Comparison of ENCODE assay signal across 1 cellular context in genomic region chr10:47384148-47384921, GRCh38.
TF ChIP-seq lines count a peak whose summit lies in the region.

Gene ZNF488, minus strand, starts transcription at chr10:47384293. Its CDS starts 15,464 bp downstream, at chr10:47368829.

TF ChIP-seq in K562, 482 proteins besides CTCF, POLR2A, EP300 and RAD21 (continued from another document and continues in another):
- TF ChIP-seq ZNF512 (tag; IDR thresholded peaks at IDR 0.05) (peak; percentile 58; the same call in 1 of the 2 replicates), TEAD1 (CRISPR knock-in tag; IDR thresholded peaks at IDR 0.05) (no peak), BCOR (IDR thresholded peaks at IDR 0.05) (no peak), CBX3 (IDR thresholded peaks at IDR 0.05; ENCODE audit: borderline replicate concordance in 1 of 2, low read length in 2 of 2) (no peak), PCBP1 (IDR thresholded peaks at IDR 0.05; ENCODE audit: low read depth, low read length, poor library complexity, severe bottlenecking) (peak; percentile 24), SNAPC5 (CRISPR knock-in tag; IDR thresholded peaks at IDR 0.05) (no peak), MLX (CRISPR knock-in tag; conservative IDR thresholded peaks at IDR 0.05) (no peak), SREBF2 (CRISPR knock-in tag; IDR thresholded peaks at IDR 0.05) (no peak), NUFIP1 (IDR thresholded peaks at IDR 0.05; ENCODE audit: partially characterized antibody) (no peak), SMAD1 (IDR thresholded peaks at IDR 0.05; ENCODE audit: low read depth, low read length, partially characterized antibody) (no peak), GATAD2B (IDR thresholded peaks at IDR 0.05; ENCODE audit: borderline replicate concordance) (no peak), MNT (conservative IDR thresholded peaks at IDR 0.05) (peak in 1 of 2 experiments; percentile 32; a peak in 1 of 4 replicates), ESRRB (CRISPR knock-in tag; IDR thresholded peaks at IDR 0.05; ENCODE audit: borderline replicate concordance) (no peak), SNIP1 (IDR thresholded peaks at IDR 0.05; ENCODE audit: low read depth) (no peak), CHD1 (IDR thresholded peaks at IDR 0.05; ENCODE audit: low read length) (no peak), SRSF9 (IDR thresholded peaks at IDR 0.05; ENCODE audit: borderline replicate concordance, low read depth, low read length) (no peak), EHMT2 (IDR thresholded peaks at IDR 0.05) (no peak), HDAC6 (IDR thresholded peaks at IDR 0.05; ENCODE audit: low read depth, low read length) (no peak), RBM17 (IDR thresholded peaks at IDR 0.05; ENCODE audit: borderline replicate concordance, low read depth, low read length) (no peak), ZNF507 (tag; conservative IDR thresholded peaks at IDR 0.05) (no peak), GTF2B (IDR thresholded peaks at IDR 0.05; ENCODE audit: extremely low read depth, insufficient read length) (no peak), ELF4 (CRISPR knock-in tag; IDR thresholded peaks at IDR 0.05) (no peak), HDAC1 (IDR thresholded peaks at IDR 0.05) (0 out of 4 replicates have a peak, but pooled peaks of 1 of the 2 experiments have one; percentile 43), MGA (IDR thresholded peaks at IDR 0.05) (no peak; the same call in 1 of the 2 replicates), MIER1 (IDR thresholded peaks at IDR 0.05; ENCODE audit: low read depth) (no peak), KAT2B (IDR thresholded peaks at IDR 0.05; ENCODE audit: low read depth, low read length) (no peak), HMG20A (CRISPR knock-in tag; conservative IDR thresholded peaks at IDR 0.05) (no peak), ZNF639 (CRISPR knock-in tag; conservative IDR thresholded peaks at IDR 0.05 in 1 of 2, IDR thresholded peaks at IDR 0.05 in 1 of 2) (no peak), RBBP5 (IDR thresholded peaks at IDR 0.05; ENCODE audit: borderline replicate concordance, insufficient read depth, low read length, poor library complexity, severe bottlenecking) (no peak), FOXJ2 (tag; IDR thresholded peaks at IDR 0.05) (no peak), ZBTB11 (CRISPR knock-in tag; IDR thresholded peaks at IDR 0.05) (no peak), RFX7 (CRISPR knock-in tag; IDR thresholded peaks at IDR 0.05) (no peak), ZNF282 (CRISPR knock-in tag; IDR thresholded peaks at IDR 0.05) (no peak)
- TF ChIP-seq, protein P1, sequence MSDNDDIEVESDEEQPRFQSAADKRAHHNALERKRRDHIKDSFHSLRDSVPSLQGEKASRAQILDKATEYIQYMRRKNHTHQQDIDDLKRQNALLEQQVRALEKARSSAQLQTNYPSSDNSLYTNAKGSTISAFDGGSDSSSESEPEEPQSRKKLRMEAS (CRISPR knock-in tag; IDR thresholded peaks at IDR 0.05), result no peak
